3 cellular contexts compared by ENCODE assay signal in genomic region chr3:105822171-105823123, GRCh38.
TF ChIP-seq lines count a peak whose summit lies in the region.

No MANE protein-coding gene starts in this region.

TF ChIP-seq in liver, 16 proteins besides CTCF, POLR2A, EP300 and RAD21:
- TF ChIP-seq RXRA (IDR thresholded peaks at IDR 0.05) (no peak), FOXA2 (IDR thresholded peaks at IDR 0.05) (no peak), FOXA1 (IDR thresholded peaks at IDR 0.05) (no peak), GABPA (IDR thresholded peaks at IDR 0.05 in 1 of 2, conservative IDR thresholded peaks at IDR 0.05 in 1 of 2) (no peak), JUND (IDR thresholded peaks at IDR 0.05) (no peak), MAX (IDR thresholded peaks at IDR 0.05) (no peak), YY1 (IDR thresholded peaks at IDR 0.05) (no peak), ZBTB33 (IDR thresholded peaks at IDR 0.05) (no peak), REST (IDR thresholded peaks at IDR 0.05) (no peak), NR2F2 (IDR thresholded peaks at IDR 0.05) (no peak), TAF1 (conservative IDR thresholded peaks at IDR 0.05) (no peak), SP1 (IDR thresholded peaks at IDR 0.05) (no peak), EGR1 (IDR thresholded peaks at IDR 0.05; ENCODE audit: low read depth in 2 of 2) (no peak), HNF4G (IDR thresholded peaks at IDR 0.05) (no peak), HNF4A (conservative IDR thresholded peaks at IDR 0.05) (no peak), ATF3 (IDR thresholded peaks at IDR 0.05) (no peak)
TF ChIP-seq in liver: peak in this region for 0.

TF ChIP-seq in HepG2, 621 proteins besides CTCF, POLR2A, EP300 and RAD21:
- TF ChIP-seq ZNF768 (CRISPR knock-in tag; IDR thresholded peaks at IDR 0.05) = no peak
- no peak for TF ChIP-seq ZNF574 (CRISPR knock-in tag; IDR thresholded peaks at IDR 0.05)
- TF ChIP-seq ZFP37 (CRISPR knock-in tag; IDR thresholded peaks at IDR 0.05; ENCODE audit: borderline replicate concordance) = no peak
- no peak for TF ChIP-seq LBX2 (CRISPR knock-in tag; IDR thresholded peaks at IDR 0.05; ENCODE audit: borderline replicate concordance)
- no peak for TF ChIP-seq MEIS2 (CRISPR knock-in tag; IDR thresholded peaks at IDR 0.05)
- no peak for TF ChIP-seq ATF6 (CRISPR knock-in tag; conservative IDR thresholded peaks at IDR 0.05)
- no peak for TF ChIP-seq STAT6 (CRISPR knock-in tag; IDR thresholded peaks at IDR 0.05; ENCODE audit: borderline replicate concordance)
- TF ChIP-seq TBL1XR1 (IDR thresholded peaks at IDR 0.05; ENCODE audit: borderline replicate concordance, low read length, partially characterized antibody) = no peak
- no peak for TF ChIP-seq XBP1 (CRISPR knock-in tag; IDR thresholded peaks at IDR 0.05)
- TF ChIP-seq ATF4 (CRISPR knock-in tag; IDR thresholded peaks at IDR 0.05) = no peak
- no peak for TF ChIP-seq GLMP (CRISPR knock-in tag; IDR thresholded peaks at IDR 0.05; ENCODE audit: borderline replicate concordance)
- no peak for TF ChIP-seq PRMT3 (CRISPR knock-in tag; IDR thresholded peaks at IDR 0.05; ENCODE audit: borderline replicate concordance, low read depth)
- no peak for TF ChIP-seq ZNF782 (CRISPR knock-in tag; IDR thresholded peaks at IDR 0.05; ENCODE audit: borderline replicate concordance)
- TF ChIP-seq ZNF44 (CRISPR knock-in tag; IDR thresholded peaks at IDR 0.05) = no peak

TF ChIP-seq in GM12878, 131 proteins besides CTCF, POLR2A, EP300 and RAD21:
- TF ChIP-seq SRF (IDR thresholded peaks at IDR 0.05; ENCODE audit: low read depth in 2 of 2, low read length in 2 of 2) (no peak), CBX5 (IDR thresholded peaks at IDR 0.05; ENCODE audit: low read depth) (no peak)
